In the genomic region with DNA sequence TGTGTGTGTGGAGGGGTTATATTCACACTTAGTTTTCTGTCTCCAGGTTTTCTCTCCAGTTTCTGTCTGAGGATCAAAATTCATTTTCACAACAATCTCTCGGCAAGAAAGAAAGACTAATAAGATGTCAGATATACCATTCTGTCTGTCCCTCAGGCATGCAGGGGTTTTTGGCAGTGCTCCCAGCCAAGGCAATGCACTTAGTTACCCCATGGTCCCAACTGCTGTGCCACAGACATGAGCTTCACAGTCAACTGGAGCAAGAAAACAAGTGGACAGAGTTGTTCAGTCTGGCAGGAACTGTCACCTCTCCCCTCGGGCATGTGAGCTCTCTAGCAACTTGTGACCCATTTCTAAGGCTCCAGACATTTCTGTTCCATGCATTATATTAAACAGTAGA, we compare ENCODE assay signal across 24 cellular contexts.
DNase-seq lines count a peak whose midpoint lies in the region; ATAC-seq and TF ChIP-seq lines count a peak whose summit lies in the region.
"Had no signal": no experiment of that assay in that cellular context is flagged by ENCODE, and none has a peak within 500 bp of the region (broad histone marks: within the 10 kb centered on the region; RNA-seq: fewer than 3 reads in every experiment).

No MANE protein-coding gene starts in this region.

- TF ChIP-seq CTCF in endothelial cell (IDR thresholded peaks at IDR 0.05; ENCODE audit: unreplicated experiment) (no peak), stomach (IDR thresholded peaks at IDR 0.05) (no peak)

- H3K4me3 ChIP-seq in stomach, result no peak overlapping the region
- H3K4me3 ChIP-seq: BLaER1 treated with 17β-estradiol and CSF1 and Interleukin-3, amounts not matched to agents 10 nM and 100 nM; PC-9 had no signal

- 39 to 56% (median 45%) methylated on average over 2 of the region's 2 CpGs for WGBS in stomach, 5 donors

- no peak overlapping the region for H3K4me3 Mint-ChIP-seq in endothelial cell (ENCODE audit: unreplicated experiment)
- no peak overlapping the region for H3K4me3 Mint-ChIP-seq in naive thymus-derived CD8-positive, alpha-beta T cell
- H3K4me3 Mint-ChIP-seq: CD4-positive, alpha-beta T cell; T-helper 1 cell treated with Interleukin-12 subunit alpha and Interleukin-12 subunit beta and Interleukin-4 antibody, amounts not matched to agents 30 μg/mL and 1 μg/mL, for 36 hours had no signal

- peaks cover 2% of the 10 kb centered on the region for H3K27me3 Mint-ChIP-seq in endothelial cell (ENCODE audit: unreplicated experiment)
- H3K27me3 Mint-ChIP-seq in naive thymus-derived CD8-positive, alpha-beta T cell, result peaks cover 2 to 18% (median 4%) of the 10 kb centered on the region in 5 donors

- no peak overlapping the region for H3K27ac ChIP-seq in stomach
- H3K27ac ChIP-seq: BLaER1 treated with 17β-estradiol and CSF1 and Interleukin-3, amounts not matched to agents 10 nM and 100 nM; PC-9 had no signal

- peak overlapping the region; percentile 7 for H3K27ac Mint-ChIP-seq in endothelial cell (ENCODE audit: unreplicated experiment)
- no peak overlapping the region for H3K27ac Mint-ChIP-seq in naive thymus-derived CD8-positive, alpha-beta T cell
- H3K27ac Mint-ChIP-seq: CD4-positive, alpha-beta T cell; T-helper 1 cell treated with Interleukin-12 subunit alpha and Interleukin-12 subunit beta and Interleukin-4 antibody, amounts not matched to agents 30 μg/mL and 1 μg/mL, for 36 hours had no signal

- H3K36me3 Mint-ChIP-seq in endothelial cell (ENCODE audit: low read depth, unreplicated experiment), result no peaks in the 10 kb centered on the region
- H3K36me3 Mint-ChIP-seq in naive thymus-derived CD8-positive, alpha-beta T cell, result no peaks in the 10 kb centered on the region

- POLR2A ChIA-PET in naive thymus-derived CD8-positive, alpha-beta T cell (lab: Charles Lee), result no interaction called here

- H3K9me3 Mint-ChIP-seq in endothelial cell (ENCODE audit: unreplicated experiment), result no peaks in the 10 kb centered on the region
- no peaks in the 10 kb centered on the region for H3K9me3 Mint-ChIP-seq in naive thymus-derived CD8-positive, alpha-beta T cell
- H3K9me3 Mint-ChIP-seq: CD4-positive, alpha-beta T cell; T-helper 1 cell treated with Interleukin-12 subunit alpha and Interleukin-12 subunit beta and Interleukin-4 antibody, amounts not matched to agents 30 μg/mL and 1 μg/mL, for 36 hours had no signal

- no peak for TF ChIP-seq EP300 in stomach (IDR thresholded peaks at IDR 0.05)

- no peak for TF ChIP-seq POLR2A in stomach (IDR thresholded peaks at IDR 0.05)

- H3K4me1 Mint-ChIP-seq in endothelial cell (ENCODE audit: unreplicated experiment), result peaks cover 5% of the 10 kb centered on the region
- peaks cover 0 to 3% (median 0%) of the 10 kb centered on the region in 4 donors for H3K4me1 Mint-ChIP-seq in naive thymus-derived CD8-positive, alpha-beta T cell

- peak; percentile 31 for DNase-seq in EH (ENCODE audit: low read depth)
- DNase-seq in SK-MEL-5 (ENCODE audit: low read depth, low spot score), result peak; percentile 3
- DNase-seq in endothelial cell (ENCODE audit: low spot score), result no peak
- no peak for DNase-seq in stomach
- no peak for DNase-seq in naive thymus-derived CD8-positive, alpha-beta T cell
- DNase-seq in AG20443 (ENCODE audit: low spot score), result no peak
- DNase-seq: ACHN; CD4-positive, alpha-beta T cell; COR-L47; DMS79; Karpas-422; NCI-H1092; NCI-H1436; NCI-H187 treated with DMSO at 0.1 percent for 48 hours; NCI-H2107; NCI-H524; NCI-H82; PC-9; Right ventricle myocardium superior; RPMI8226; SW 1271 had no signal

- in situ Hi-C loops in SK-MEL-5 (cut with HindIII; ENCODE audit: low pct_unique_long_range_greater_than_20kb, low sequenced_read_pairs), result no loop called here

- no peak for ATAC-seq in GM19324 (IDR thresholded peaks at IDR 0.05; ENCODE audit: low FRiP score, unreplicated experiment)
- no peak for ATAC-seq in naive thymus-derived CD8-positive, alpha-beta T cell

- H3K27me3 ChIP-seq in stomach, result no peaks in the 10 kb centered on the region
- H3K27me3 ChIP-seq: BLaER1 treated with 17β-estradiol and CSF1 and Interleukin-3, amounts not matched to agents 10 nM and 100 nM had no signal

- H3K9me3 ChIP-seq in stomach, result no peaks in the 10 kb centered on the region
- H3K9me3 ChIP-seq: BLaER1 treated with 17β-estradiol and CSF1 and Interleukin-3, amounts not matched to agents 10 nM and 100 nM had no signal

- no peaks in the 10 kb centered on the region for H3K36me3 ChIP-seq in stomach
- H3K36me3 ChIP-seq: BLaER1 treated with 17β-estradiol and CSF1 and Interleukin-3, amounts not matched to agents 10 nM and 100 nM had no signal

- intact Hi-C loops in stomach (cut with DNase I; ENCODE audit: low total_unique reads), result no loop called here

- H3K4me1 ChIP-seq in stomach, result peaks cover 0 to 8% (median 0%) of the 10 kb centered on the region in 4 donors

Comparison
In these comparisons a context has a peak if more than half of its experiments do, and no peak if none do; other contexts are left out.
1. DNase-seq: peak in EH (single experiment) and SK-MEL-5 (single experiment); none in endothelial cell (single experiment), stomach (single experiment), naive thymus-derived CD8-positive, alpha-beta T cell (0 of 10) and AG20443 (single experiment).